Comparison of ENCODE assay signal across 2 cellular contexts in the genomic region with DNA sequence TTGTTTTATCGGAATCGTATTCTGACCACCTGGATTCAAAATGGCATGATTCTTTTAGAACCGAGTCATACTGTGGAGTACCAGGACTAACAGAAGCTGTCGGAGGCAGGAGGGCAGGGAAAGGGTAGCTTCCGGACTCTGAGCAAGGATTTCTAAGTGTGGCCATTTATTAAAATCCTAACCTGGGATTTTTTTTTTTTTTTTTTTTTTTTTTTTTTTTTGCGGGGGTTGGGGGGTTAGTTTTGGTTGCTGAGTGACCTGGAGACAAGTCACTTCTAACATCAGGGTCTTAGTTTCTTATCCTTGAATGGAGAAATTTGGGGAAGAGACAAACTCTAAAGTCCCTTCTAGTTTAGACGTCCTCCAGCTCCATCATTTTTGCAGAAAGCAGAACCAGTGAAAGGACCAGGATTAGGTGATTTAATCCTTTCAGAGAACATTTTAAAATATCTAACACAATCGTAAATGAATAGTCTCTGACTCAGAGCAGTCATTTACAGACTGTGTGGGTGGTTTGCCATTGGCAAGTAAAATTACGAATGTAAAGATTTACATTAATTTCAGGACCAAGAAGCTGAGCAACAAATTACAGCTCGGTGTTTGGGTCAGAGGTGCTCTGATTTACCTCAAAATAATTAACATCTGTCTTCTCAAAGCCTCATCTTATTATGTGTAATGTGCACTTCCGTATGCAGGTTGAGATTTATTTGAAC.
TF ChIP-seq lines count a peak whose summit lies in the region.

No MANE protein-coding gene starts in this region.

TF ChIP-seq in HepG2, 621 proteins besides CTCF, POLR2A, EP300 and RAD21:
- TF ChIP-seq NKX3-1 (CRISPR knock-in tag; IDR thresholded peaks at IDR 0.05) (no peak), ZSCAN31 (CRISPR knock-in tag; IDR thresholded peaks at IDR 0.05; ENCODE audit: low read depth) (no peak), HNRNPH1 (optimal IDR thresholded peaks at IDR 0.05; ENCODE audit: low read depth, low read length) (no peak), ZNF563 (CRISPR knock-in tag; IDR thresholded peaks at IDR 0.05) (no peak), MED8 (CRISPR knock-in tag; IDR thresholded peaks at IDR 0.05; ENCODE audit: insufficient replicate concordance) (no peak), ZNF883 (CRISPR knock-in tag; IDR thresholded peaks at IDR 0.05; ENCODE audit: not compliant biosample characterization) (no peak)
- TF ChIP-seq, protein P1, sequence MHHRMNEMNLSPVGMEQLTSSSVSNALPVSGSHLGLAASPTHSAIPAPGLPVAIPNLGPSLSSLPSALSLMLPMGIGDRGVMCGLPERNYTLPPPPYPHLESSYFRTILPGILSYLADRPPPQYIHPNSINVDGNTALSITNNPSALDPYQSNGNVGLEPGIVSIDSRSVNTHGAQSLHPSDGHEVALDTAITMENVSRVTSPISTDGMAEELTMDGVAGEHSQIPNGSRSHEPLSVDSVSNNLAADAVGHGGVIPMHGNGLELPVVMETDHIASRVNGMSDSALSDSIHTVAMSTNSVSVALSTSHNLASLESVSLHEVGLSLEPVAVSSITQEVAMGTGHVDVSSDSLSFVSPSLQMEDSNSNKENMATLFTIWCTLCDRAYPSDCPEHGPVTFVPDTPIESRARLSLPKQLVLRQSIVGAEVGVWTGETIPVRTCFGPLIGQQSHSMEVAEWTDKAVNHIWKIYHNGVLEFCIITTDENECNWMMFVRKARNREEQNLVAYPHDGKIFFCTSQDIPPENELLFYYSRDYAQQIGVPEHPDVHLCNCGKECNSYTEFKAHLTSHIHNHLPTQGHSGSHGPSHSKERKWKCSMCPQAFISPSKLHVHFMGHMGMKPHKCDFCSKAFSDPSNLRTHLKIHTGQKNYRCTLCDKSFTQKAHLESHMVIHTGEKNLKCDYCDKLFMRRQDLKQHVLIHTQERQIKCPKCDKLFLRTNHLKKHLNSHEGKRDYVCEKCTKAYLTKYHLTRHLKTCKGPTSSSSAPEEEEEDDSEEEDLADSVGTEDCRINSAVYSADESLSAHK (CRISPR knock-in tag; IDR thresholded peaks at IDR 0.05; ENCODE audit: borderline replicate concordance), result no peak
- TF ChIP-seq, protein P2, sequence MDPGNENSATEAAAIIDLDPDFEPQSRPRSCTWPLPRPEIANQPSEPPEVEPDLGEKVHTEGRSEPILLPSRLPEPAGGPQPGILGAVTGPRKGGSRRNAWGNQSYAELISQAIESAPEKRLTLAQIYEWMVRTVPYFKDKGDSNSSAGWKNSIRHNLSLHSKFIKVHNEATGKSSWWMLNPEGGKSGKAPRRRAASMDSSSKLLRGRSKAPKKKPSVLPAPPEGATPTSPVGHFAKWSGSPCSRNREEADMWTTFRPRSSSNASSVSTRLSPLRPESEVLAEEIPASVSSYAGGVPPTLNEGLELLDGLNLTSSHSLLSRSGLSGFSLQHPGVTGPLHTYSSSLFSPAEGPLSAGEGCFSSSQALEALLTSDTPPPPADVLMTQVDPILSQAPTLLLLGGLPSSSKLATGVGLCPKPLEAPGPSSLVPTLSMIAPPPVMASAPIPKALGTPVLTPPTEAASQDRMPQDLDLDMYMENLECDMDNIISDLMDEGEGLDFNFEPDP (CRISPR knock-in tag; conservative IDR thresholded peaks at IDR 0.05), result no peak

TF ChIP-seq in K562, 482 proteins besides CTCF, POLR2A, EP300 and RAD21:
- TF ChIP-seq CHD4 (IDR thresholded peaks at IDR 0.05; ENCODE audit: insufficient read depth, insufficient replicate concordance, low read depth, low read length, poor library complexity, severe bottlenecking) (no peak), EGR1 (conservative IDR thresholded peaks at IDR 0.05) (0 out of 2 replicates have a peak, but pooled peaks have one; percentile 5), CBX2 (IDR thresholded peaks at IDR 0.05; ENCODE audit: insufficient read depth, low read length, poor library complexity, severe bottlenecking) (peak; percentile 21)
